Comparison of ENCODE assay signal across 8 cellular contexts in genomic region chr12:42143401-42144173, GRCh38. TPM values are rescaled to one million over a fixed set of nuclear protein-coding genes. Genes with fewer than 3 reads are reported as not detected.
DNase-seq lines count a peak whose midpoint lies in the region; TF ChIP-seq lines count a peak whose summit lies in the region.

No MANE protein-coding gene starts in this region.

- TSS peak; percentile 42 for BruUV-seq in A673 (replicated peaks; lab: Mats Ljungman, UMichigan)

- in situ Hi-C loops in astrocyte of the cerebellum (cut with HindIII; ENCODE audit: low sequenced_read_pairs) = loop anchor here (25.0 kb wide), 1 partner anchor 1144 kb away; no protein-coding TSS in a partner anchor

- DNase-seq in A673 (ENCODE audit: low spot score) (peak; percentile 35), GM12864 (ENCODE audit: low read depth) (no peak), MG63 (no peak), astrocyte of the cerebellum (ENCODE audit: low read depth) (no peak), suprapubic skin (ENCODE audit: low spot score in 2 of 2) (no peak), occipital lobe (lab: John Stamatoyannopoulos, UW) (no peak), NCI-H2029 (lab: John Stamatoyannopoulos, UW) (no peak)

- intact Hi-C loops in A673 (cut with micrococcal nuclease; ENCODE audit: unreplicated experiment) = loop anchor here (5.0 kb wide), 1 partner anchor 184 kb away; the partner anchor contains the start of genes PPHLN1 and ZCRB1

- H3K36me3 ChIP-seq in A673 (ENCODE audit: insufficient read depth, low read length, poor library complexity, severe bottlenecking) (no peaks in the 10 kb centered on the region), MG63 (no peaks in the 10 kb centered on the region), suprapubic skin (no peaks in the 10 kb centered on the region)

- TF ChIP-seq CTCF in A673 (conservative IDR thresholded peaks at IDR 0.05; ENCODE audit: low read depth, low read length) = no peak
- no peak for TF ChIP-seq CTCF in GM12864 (IDR thresholded peaks at IDR 0.05; ENCODE audit: low read depth, low read length, missing control alignments)
- no peak for TF ChIP-seq CTCF in astrocyte of the cerebellum (IDR thresholded peaks at IDR 0.05; ENCODE audit: low read depth, low read length, missing control alignments)
- no peak for TF ChIP-seq CTCF in suprapubic skin (IDR thresholded peaks at IDR 0.05)

- TF ChIP-seq EP300 in suprapubic skin (IDR thresholded peaks at IDR 0.05) = no peak

- WGBS in suprapubic skin = 20% methylated on average over 14 of the region's 14 CpGs

- H3K4me3 ChIP-seq in A673 (ENCODE audit: low read depth, low read length, poor library complexity, severe bottlenecking) (peak overlapping the region; percentile 83), GM12864 (ENCODE audit: low read depth, low read length) (peak overlapping the region; percentile 90), MG63 (peak overlapping the region; percentile 56), astrocyte of the cerebellum (ENCODE audit: low read depth, low read length) (peak overlapping the region; percentile 64), suprapubic skin (peak overlapping the region; percentile 77)

- POLR2A ChIA-PET in A673 (lab: Charles Lee; ENCODE audit: low non-redundant PET) = no interaction called here

- H3K9me3 ChIP-seq in A673 (ENCODE audit: low read depth, low read length, poor library complexity, severe bottlenecking) = no peaks in the 10 kb centered on the region
- H3K9me3 ChIP-seq in MG63 = no peaks in the 10 kb centered on the region
- H3K9me3 ChIP-seq in suprapubic skin = no peaks in the 10 kb centered on the region

- H3K27me3 ChIP-seq in A673 (replicated peaks; ENCODE audit: insufficient read depth, low read depth, low read length, poor library complexity) = no peaks in the 10 kb centered on the region
- no peaks in the 10 kb centered on the region for H3K27me3 ChIP-seq in MG63
- H3K27me3 ChIP-seq in layer of hippocampus (ENCODE audit: control insufficient read depth, insufficient read depth, low read length) = no peaks in the 10 kb centered on the region
- no peaks in the 10 kb centered on the region for H3K27me3 ChIP-seq in suprapubic skin

- peaks cover 21% of the 10 kb centered on the region for H3K4me1 ChIP-seq in A673 (ENCODE audit: insufficient read depth, low read length, poor library complexity, severe bottlenecking)
- H3K4me1 ChIP-seq in suprapubic skin = peaks cover 30% of the 10 kb centered on the region

- TF ChIP-seq POLR2A in suprapubic skin (IDR thresholded peaks at IDR 0.05) = no peak

- CTCF ChIA-PET in A673 (lab: Charles Lee) = no interaction called here

- H3K27ac ChIP-seq in A673 (ENCODE audit: low read depth, low read length, poor library complexity, severe bottlenecking) (peak overlapping the region; percentile 71), layer of hippocampus (ENCODE audit: low read depth, low read length) (peak overlapping the region; percentile 55), suprapubic skin (peak overlapping the region; percentile 85)

RNA-seq across cellular contexts. Expression of gene GXYLT1, which starts 1.1 kb away (rescaled TPM):
- total RNA-seq in A673 (2021) = 25.0 and 26.7 TPM in 2 replicates
- total RNA-seq in MG63 (2014; rRNA removed; shearing (Covaris generic); ENCODE audit: low replicate concordance) = 7.8 and 14.4 TPM in 2 replicates
- total RNA-seq in suprapubic skin = 10 to 100 TPM in 1 of 4 donors, 1 to 10 TPM in 3; 5.6 to 10.9 (median 9.9) TPM
- total RNA-seq in occipital lobe = 14.3 TPM
